ENCODE assay signal across 1 cellular context in genomic region chr3:151085227-151085888, GRCh38.
TF ChIP-seq lines count a peak whose summit lies in the region.

Gene MED12L (plus strand): TSS chr3:151085664. CDS start chr3:151086927, 1,263 bp downstream.

TF ChIP-seq in WTC11, 78 proteins besides CTCF, POLR2A, EP300 and RAD21 (continued from another document):
- TF ChIP-seq ZNF512 (CRISPR knock-in tag; IDR thresholded peaks at IDR 0.05; ENCODE audit: borderline replicate concordance) = no peak
- TF ChIP-seq E2F1 (CRISPR knock-in tag; IDR thresholded peaks at IDR 0.05) = 0 out of 2 replicates have a peak, but pooled peaks have one; percentile 61
- no peak for TF ChIP-seq SMAD4 (CRISPR knock-in tag; IDR thresholded peaks at IDR 0.05)
- no peak for TF ChIP-seq MLX (CRISPR knock-in tag; IDR thresholded peaks at IDR 0.05)
- no peak for TF ChIP-seq ATF6 (CRISPR knock-in tag; IDR thresholded peaks at IDR 0.05)
- no peak for TF ChIP-seq ZBTB43 (CRISPR knock-in tag; IDR thresholded peaks at IDR 0.05)
- TF ChIP-seq ZNF416 (CRISPR knock-in tag; IDR thresholded peaks at IDR 0.05) = no peak
- TF ChIP-seq TEAD4 (CRISPR knock-in tag; IDR thresholded peaks at IDR 0.05) = no peak
- no peak for TF ChIP-seq ZNF219 (CRISPR knock-in tag; IDR thresholded peaks at IDR 0.05; ENCODE audit: borderline replicate concordance)
- TF ChIP-seq SMAD3 (CRISPR knock-in tag; IDR thresholded peaks at IDR 0.05; ENCODE audit: borderline replicate concordance) = peak; percentile 56; the same call in 1 of the 2 replicates
- no peak for TF ChIP-seq RELA (CRISPR knock-in tag; IDR thresholded peaks at IDR 0.05; ENCODE audit: borderline replicate concordance)
- TF ChIP-seq CREM (CRISPR knock-in tag; IDR thresholded peaks at IDR 0.05) = no peak
- TF ChIP-seq USF1 (CRISPR knock-in tag; IDR thresholded peaks at IDR 0.05) = no peak
- no peak for TF ChIP-seq NR2C2 (CRISPR knock-in tag; IDR thresholded peaks at IDR 0.05)
